8 cellular contexts compared by ENCODE assay signal in the genomic region with DNA sequence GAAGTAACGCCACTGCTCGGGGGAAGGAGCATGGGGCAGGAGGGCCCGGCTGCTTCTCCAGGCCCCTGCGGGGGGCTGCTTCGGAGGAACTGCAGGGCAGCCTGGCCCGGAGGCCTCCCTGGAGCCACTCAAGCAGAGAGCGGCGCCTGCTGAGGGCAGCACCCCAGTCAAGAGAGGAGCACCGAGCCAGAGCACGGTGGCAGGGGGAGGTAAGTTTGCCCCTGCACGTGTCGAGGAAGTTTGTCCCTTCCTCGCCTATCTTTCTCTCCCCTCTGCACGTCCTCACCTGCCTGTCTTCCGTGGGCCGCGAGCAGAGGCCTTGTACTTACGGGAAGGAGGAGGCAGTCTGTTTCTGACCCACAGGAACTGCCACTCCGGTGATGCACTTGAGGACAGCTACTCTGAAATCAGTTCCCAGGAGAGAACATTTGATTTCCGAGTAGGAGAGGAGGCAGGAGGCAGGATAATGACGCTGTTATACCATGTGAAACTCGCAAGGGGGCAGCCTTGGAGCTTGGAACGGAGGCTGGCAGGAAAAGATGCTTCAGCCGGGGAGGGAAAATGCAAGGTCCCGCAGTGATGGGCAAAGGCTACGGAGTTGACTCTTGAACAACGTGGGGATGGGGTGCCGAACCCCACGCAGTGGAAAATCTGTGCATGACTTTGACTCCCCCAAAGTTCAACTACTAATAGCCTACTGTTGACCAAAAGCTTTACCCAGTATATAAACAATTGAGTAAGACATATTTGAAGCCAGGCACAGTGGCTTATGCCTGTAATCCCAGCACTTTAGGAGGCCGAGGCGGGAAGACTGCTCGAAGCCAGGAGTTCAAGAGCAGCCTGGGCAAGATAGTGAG. TPM values are rescaled to one million over a fixed set of nuclear protein-coding genes. Genes with fewer than 3 reads are reported as not detected.
DNase-seq lines count a peak whose midpoint lies in the region; ATAC-seq and TF ChIP-seq lines count a peak whose summit lies in the region.

No MANE protein-coding gene starts in this region.

- peak; percentile 69 for DNase-seq in AG10803 (ENCODE audit: low read depth)
- peak; percentile 83 for DNase-seq in GM23248
- peak; percentile 57 for DNase-seq in NCI-H226
- peak; percentile 61 for DNase-seq in cerebellar cortex (ENCODE audit: low spot score)
- DNase-seq in kidney glomerular epithelial cell (lab: John Stamatoyannopoulos, UW), result peak; percentile 44
- DNase-seq in stimulated activated CD4-positive, alpha-beta T cell treated with anti-CD3 and anti-CD28 coated beads, Interleukin-2, amount 100 ng/mL, for 24 hours, result peak; percentile 73 to 76

- H3K27ac ChIP-seq in GM23248, result no peak overlapping the region

- no peak overlapping the region for H2AFZ ChIP-seq in GM23248

- no peaks in the 10 kb centered on the region for H3K9me2 ChIP-seq in GM23248 (ENCODE audit: insufficient read depth)

- ATAC-seq in activated CD4-positive, CD25-positive, alpha-beta regulatory T cell treated with anti-CD3 and anti-CD28 coated beads, Interleukin-2, amount 50 U/mL, for 24 hours, result peak; percentile 52 to 57
- ATAC-seq in GM18873 (IDR thresholded peaks at IDR 0.05; ENCODE audit: low FRiP score, unreplicated experiment), result no peak

- no peaks in the 10 kb centered on the region for H4K20me1 ChIP-seq in GM23248 (ENCODE audit: insufficient read depth)

- H3K36me3 ChIP-seq in GM23248 (ENCODE audit: low read depth), result no peaks in the 10 kb centered on the region

- H3K27me3 ChIP-seq in GM23248 (replicated peaks; ENCODE audit: insufficient read depth), result peaks cover 3% of the 10 kb centered on the region

- H3K79me2 ChIP-seq in GM23248 (ENCODE audit: insufficient read depth), result no peaks in the 10 kb centered on the region

- no peak overlapping the region for H3K4me3 ChIP-seq in AG10803 (ENCODE audit: low read length)
- no peak overlapping the region for H3K4me3 ChIP-seq in GM23248

- in situ Hi-C loops in GM23248 (cut with MboI), result loop anchor here (10.0 kb wide), 1 partner anchor 142 kb away; a partner anchor contains a TSS

- WGBS in GM23248 (ENCODE audit: low coverage in 1 of 2, low lambda C conversion rate in 2 of 2, missing lambda C conversion rate in 2 of 2), 2 experiments, result 24 to 26% methylated on average over 29 to 31 of the region's 32 CpGs

- H3F3A ChIP-seq in GM23248 (ENCODE audit: insufficient read depth), result no peaks in the 10 kb centered on the region

- no peak overlapping the region for H3K4me2 ChIP-seq in GM23248 (ENCODE audit: unreplicated experiment)

- H3K4me1 ChIP-seq in GM23248 (ENCODE audit: insufficient read depth), result no peaks in the 10 kb centered on the region

- peak; percentile 87 for TF ChIP-seq CTCF in AG10803 (conservative IDR thresholded peaks at IDR 0.05; ENCODE audit: low read length)

- H3K9me3 ChIP-seq in GM23248 (ENCODE audit: low read depth), result no peaks in the 10 kb centered on the region

- H3K9ac ChIP-seq in GM23248, result no peak overlapping the region

RNA-seq across cellular contexts. Expression of a gene that starts 5.0 kb away (rescaled TPM):
- total RNA-seq in GM23248 (2014; rRNA removed; shearing (Covaris generic)), result not detected in 2 replicates
- not detected in 2 replicates for polyA plus RNA-seq in GM23248 (2016; fragmentation: Nextera tagmentation; extraction: Ambion mirVana)

RNA-seq across cellular contexts. Expression of a gene that starts 5.6 kb away (rescaled TPM):
- not detected in 2 replicates for total RNA-seq in GM23248 (2014; rRNA removed; shearing (Covaris generic))
- polyA plus RNA-seq in GM23248 (2016; fragmentation: Nextera tagmentation; extraction: Ambion mirVana), result not detected in 2 replicates

RNA-seq across cellular contexts. Expression of a gene that starts 18.2 kb away (rescaled TPM):
- total RNA-seq in GM23248 (2014; rRNA removed; shearing (Covaris generic)), result not detected in 2 replicates
- polyA plus RNA-seq in GM23248 (2016; fragmentation: Nextera tagmentation; extraction: Ambion mirVana), result not detected in 2 replicates

RNA-seq across cellular contexts. Expression of a gene that starts 23.7 kb away (rescaled TPM):
- not detected in 2 replicates for total RNA-seq in GM23248 (2014; rRNA removed; shearing (Covaris generic))
- polyA plus RNA-seq in GM23248 (2016; fragmentation: Nextera tagmentation; extraction: Ambion mirVana), result 0.16 and 0.28 TPM in 2 replicates
